In genomic region chr19:22882797-22883196, GRCh38 we compare ENCODE assay signal across 10 cellular contexts. TPM values are rescaled to one million over a fixed set of nuclear protein-coding genes. Genes with fewer than 3 reads are reported as not detected.
DNase-seq lines count a peak whose midpoint lies in the region; ATAC-seq and TF ChIP-seq lines count a peak whose summit lies in the region.
"Had no signal": no experiment of that assay in that cellular context is flagged by ENCODE, and none has a peak within 500 bp of the region (broad histone marks: within the 10 kb centered on the region; RNA-seq: fewer than 3 reads in every experiment).

No MANE protein-coding gene starts in this region.

- TF ChIP-seq CTCF in OCI-LY1 (IDR thresholded peaks at IDR 0.05; ENCODE audit: low read length) (peak; percentile 62), thoracic aorta (IDR thresholded peaks at IDR 0.05) (peak; percentile 38)

- no peaks in the 10 kb centered on the region for H3K79me2 ChIP-seq in OCI-LY1 (ENCODE audit: insufficient read depth, low read length)

- H4K20me1 ChIP-seq in OCI-LY1 (ENCODE audit: insufficient read depth, low read length) = no peaks in the 10 kb centered on the region

- H3K27ac ChIP-seq in OCI-LY1 (ENCODE audit: low read depth, low read length, poor library complexity, severe bottlenecking) (no peak overlapping the region), thoracic aorta (no peak overlapping the region)
- H3K27ac ChIP-seq: SK-N-MC had no signal

- no peak overlapping the region for H3K9ac ChIP-seq in OCI-LY1 (ENCODE audit: low read length)

- DNase-seq in NCI-H82 (lab: John Stamatoyannopoulos, UW) (peak; percentile 62), NCI-H82 treated with DMSO at 0.1 percent for 48 hours (lab: John Stamatoyannopoulos, UW; ENCODE audit: unreplicated experiment) (no peak), fibroblast of peridontal ligament (ENCODE audit: extremely low read depth) (peak; percentile 18), thoracic aorta (ENCODE audit: low spot score) (no peak), activated T-cell treated with anti-CD3 and anti-CD28 coated beads for 4 hours (no peak)
- DNase-seq: CD4-positive, alpha-beta T cell had no signal

- H3K4me1 ChIP-seq in OCI-LY1 (ENCODE audit: insufficient read depth, low read length, severe bottlenecking) (no peaks in the 10 kb centered on the region), thoracic aorta (ENCODE audit: control insufficient read depth in 1 of 2, low read depth in 2 of 2) (no peaks in the 10 kb centered on the region)

- ATAC-seq in thoracic aorta (ENCODE audit: insufficient number of reproducible peaks, low FRiP score, low read depth) = no peak
- no peak for ATAC-seq in HG03439 (IDR thresholded peaks at IDR 0.05; ENCODE audit: unreplicated experiment)
- ATAC-seq in GM21576 (IDR thresholded peaks at IDR 0.05; ENCODE audit: unreplicated experiment) = no peak

- no peak overlapping the region for H3K4me2 ChIP-seq in OCI-LY1 (ENCODE audit: low read length)

- H3K36me3 ChIP-seq in OCI-LY1 (ENCODE audit: insufficient read depth, low read length) (no peaks in the 10 kb centered on the region), thoracic aorta (no peaks in the 10 kb centered on the region)

- H3K4me3 ChIP-seq in OCI-LY1 (ENCODE audit: low read depth, low read length, poor library complexity, severe bottlenecking) (no peak overlapping the region), thoracic aorta (no peak overlapping the region)
- H3K4me3 ChIP-seq: SK-N-MC had no signal

- H3K9me2 ChIP-seq in OCI-LY1 (ENCODE audit: low read depth, low read length) = no peaks in the 10 kb centered on the region

- no peaks in the 10 kb centered on the region for H3K27me3 ChIP-seq in OCI-LY1 (ENCODE audit: insufficient read depth, low read length)
- H3K27me3 ChIP-seq in thoracic aorta (replicated peaks; ENCODE audit: insufficient read depth) = no peaks in the 10 kb centered on the region

- H3F3A ChIP-seq in OCI-LY1 (ENCODE audit: insufficient read depth, low read length) = no peaks in the 10 kb centered on the region

- no peak overlapping the region for H2AFZ ChIP-seq in OCI-LY1 (ENCODE audit: low read length)

- H3K9me3 ChIP-seq in OCI-LY1 (ENCODE audit: low read length) (0 out of 2 replicates have a peak, but pooled peaks cover 1% of the 10 kb centered on the region), thoracic aorta (no peaks in the 10 kb centered on the region)

RNA-seq across cellular contexts. Expression of gene ZNF723, which starts 50.7 kb away (rescaled TPM):
- not detected for total RNA-seq in thoracic aorta
- total RNA-seq: CD4-positive, alpha-beta T cell had no signal

Comparison
In these comparisons a context has a peak if more than half of its experiments do, and no peak if none do; other contexts are left out.
1. DNase-seq: peak in NCI-H82 (single experiment) and fibroblast of peridontal ligament (single experiment); none in NCI-H82 treated with DMSO at 0.1 percent for 48 hours (single experiment), thoracic aorta (single experiment) and activated T-cell treated with anti-CD3 and anti-CD28 coated beads for 4 hours (single experiment).